Comparison of ENCODE assay signal across 24 cellular contexts in the genomic region with DNA sequence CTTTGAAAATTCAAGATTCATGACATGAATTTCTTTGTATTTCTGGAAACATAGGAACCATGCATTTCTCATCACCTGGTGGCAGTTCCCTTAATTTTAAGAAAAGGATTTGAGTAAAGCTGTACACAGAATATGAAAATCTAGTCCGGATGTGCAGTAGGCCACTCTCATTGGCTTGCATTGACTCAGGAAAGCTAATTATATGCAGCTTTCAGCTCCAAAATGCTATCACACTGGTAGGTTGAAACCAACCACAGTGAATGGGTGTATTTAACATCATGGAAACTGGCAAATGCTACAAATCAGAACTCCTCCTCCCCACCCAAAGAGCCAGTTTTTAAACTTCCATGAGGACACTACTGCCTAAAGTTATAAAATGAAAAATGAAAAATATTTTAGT.
A peak's percentile ranks its signal among the peaks of the same experiment; 100 is the strongest.
DNase-seq lines count a peak whose midpoint lies in the region; ATAC-seq and TF ChIP-seq lines count a peak whose summit lies in the region.
"Had no signal": no experiment of that assay in that cellular context is flagged by ENCODE, and none has a peak within 500 bp of the region (broad histone marks: within the 10 kb centered on the region; RNA-seq: fewer than 3 reads in every experiment).

No MANE protein-coding gene starts in this region.

- H3K9ac ChIP-seq in OCI-LY3 (ENCODE audit: low read length), result no peak overlapping the region
- H3K9ac ChIP-seq: KMS-11 had no signal

- peaks cover 23% of the 10 kb centered on the region for H3K4me1 ChIP-seq in OCI-LY3 (ENCODE audit: low read length)
- peaks cover 0 to 6% (median 0%) of the 10 kb centered on the region in 4 donors for H3K4me1 ChIP-seq in tibial artery
- H3K4me1 ChIP-seq: prostate gland had no signal

- peak overlapping the region; percentile 37; the same call in 1 of the 2 replicates for H3K4me2 ChIP-seq in OCI-LY3 (ENCODE audit: low read length)
- H3K4me2 ChIP-seq: KMS-11, PC-9 had no signal

- intact Hi-C loops in tibial artery (cut with DNase I; ENCODE audit: low total_unique reads) (no loop called here), cardiac septum (cut with DNase I) (no loop called here)

- H3K27ac ChIP-seq in OCI-LY3 (ENCODE audit: low read length) (peak overlapping the region; percentile 51), tibial artery (no peak overlapping the region)
- H3K27ac ChIP-seq: brain microvascular endothelial cell, KMS-11, PC-9, prostate gland, skin epidermis had no signal

- ATAC-seq in GM18520 (IDR thresholded peaks at IDR 0.05; ENCODE audit: unreplicated experiment) (peak; percentile 42), GM21529 (IDR thresholded peaks at IDR 0.05; ENCODE audit: unreplicated experiment) (peak; percentile 77), HG02938 (IDR thresholded peaks at IDR 0.05; ENCODE audit: unreplicated experiment) (peak; percentile 57), HG03108 (IDR thresholded peaks at IDR 0.05; ENCODE audit: unreplicated experiment) (no peak)
- ATAC-seq: activated naive CD8-positive, alpha-beta T cell treated with anti-CD3 and anti-CD28 coated beads, Interleukin-2, amount 50 U/mL, for 24 hours; naive thymus-derived CD4-positive, alpha-beta T cell had no signal

- H3K9me3 ChIP-seq in OCI-LY3 (ENCODE audit: insufficient read depth, low read length) (no peaks in the 10 kb centered on the region), tibial artery (no peaks in the 10 kb centered on the region)
- H3K9me3 ChIP-seq: HAP-1, prostate gland had no signal

- no peak overlapping the region for H3K4me3 ChIP-seq in OCI-LY3 (ENCODE audit: low read length)
- no peak overlapping the region for H3K4me3 ChIP-seq in tibial artery
- H3K4me3 ChIP-seq: HAP-1, PC-9, prostate gland, skin epidermis had no signal

- DNase-seq in tibial artery (no peak), NCI-H2196 treated with DMSO at 0.1 percent for 48 hours (lab: John Stamatoyannopoulos, UW; ENCODE audit: unreplicated experiment) (no peak), cardiac septum (ENCODE audit: low spot score) (no peak)
- DNase-seq: activated naive CD8-positive, alpha-beta T cell treated with anti-CD3 and anti-CD28 coated beads, Interleukin-2, amount 50 U/mL, for 24 hours; brain microvascular endothelial cell; CD4-positive, CD25-positive, alpha-beta regulatory T cell; cortex of kidney; DMS79 treated with DMSO at 0.1 percent for 48 hours; hippocampal formation; kidney; naive thymus-derived CD4-positive, alpha-beta T cell; NCI-H2107; PC-9; stimulated activated CD4-positive, alpha-beta T cell treated with anti-CD3 and anti-CD28 coated beads, Interleukin-4, amount 100 ng/mL, for 1 hour; T-helper 9 cell had no signal

- no peaks in the 10 kb centered on the region; the same call in 1 of the 2 replicates for H3K27me3 ChIP-seq in OCI-LY3 (ENCODE audit: low read depth, low read length)
- H3K27me3 ChIP-seq in tibial artery, result no peaks in the 10 kb centered on the region
- H3K27me3 ChIP-seq: brain microvascular endothelial cell had no signal

- H3K36me3 ChIP-seq in OCI-LY3 (replicated peaks; ENCODE audit: low read depth, low read length) (no peaks in the 10 kb centered on the region), tibial artery (no peaks in the 10 kb centered on the region)
- H3K36me3 ChIP-seq: brain microvascular endothelial cell, HAP-1, prostate gland had no signal

- H3K79me2 ChIP-seq in OCI-LY3 (ENCODE audit: low read length), result no peaks in the 10 kb centered on the region

- H4K20me1 ChIP-seq in OCI-LY3 (ENCODE audit: insufficient read depth, low read length), result no peaks in the 10 kb centered on the region

- H2AFZ ChIP-seq in OCI-LY3 (ENCODE audit: low read depth, low read length), result no peak overlapping the region
- H2AFZ ChIP-seq: PC-9 had no signal

- no peak for TF ChIP-seq CTCF in OCI-LY3 (IDR thresholded peaks at IDR 0.05; ENCODE audit: low read depth, low read length)
- no peak for TF ChIP-seq CTCF in tibial artery (IDR thresholded peaks at IDR 0.05)
